ENCODE assay signal across 29 cellular contexts in the genomic region with DNA sequence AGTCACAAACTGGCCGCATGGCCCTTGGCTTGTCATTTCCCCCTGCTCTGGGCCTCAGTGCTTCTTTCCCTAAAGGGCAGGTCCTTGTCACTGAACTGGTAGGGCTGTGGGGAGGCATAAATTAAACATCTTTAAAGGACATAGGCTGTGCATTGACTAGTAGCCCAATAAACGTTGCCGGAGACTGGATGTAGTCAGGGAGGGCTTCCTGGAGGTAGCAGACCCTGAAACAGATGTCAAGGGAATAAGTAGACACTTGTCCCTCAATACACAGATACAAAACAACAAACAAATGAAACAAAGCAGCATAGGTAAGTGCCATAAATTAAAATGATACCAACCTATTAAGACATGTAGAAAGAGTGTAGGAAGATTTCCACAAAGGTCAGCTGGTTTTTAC.
"Had no signal": no experiment of that assay in that cellular context is flagged by ENCODE, and none has a peak within 500 bp of the region (broad histone marks: within the 10 kb centered on the region; RNA-seq: fewer than 3 reads in every experiment).

No MANE protein-coding gene starts in this region.

- H3K27me3 ChIP-seq: ascending aorta, dorsolateral prefrontal cortex, hepatocyte had no signal

- H3K9me3 ChIP-seq: ascending aorta, heart right ventricle had no signal

- H3K4me1 ChIP-seq: ascending aorta, heart right ventricle had no signal

- ATAC-seq: activated naive CD4-positive, alpha-beta T cell treated with anti-CD3 and anti-CD28 coated beads, Interleukin-2, amount 50 U/mL, for 72 hours; activated T-cell treated with anti-CD3 and anti-CD28 coated beads, Interleukin-2, amount 50 U/mL, for 72 hours; esophagus mucosa; heart right ventricle had no signal

- H3K4me3 ChIP-seq: ascending aorta, coronary artery, dorsolateral prefrontal cortex, heart right ventricle, hepatocyte had no signal

- H2AFZ ChIP-seq: hepatocyte had no signal

- H3K27ac Mint-ChIP-seq: activated CD4-positive, alpha-beta memory T cell treated with anti-CD3 and anti-CD28 coated beads, Interleukin-2, amount 10 ng/mL, durations not matched to agents 7 days and 5 days; activated CD4-positive, alpha-beta T cell treated with anti-CD3 and anti-CD28 coated beads, Interleukin-2, amount 10 ng/mL, durations not matched to agents 7 days and 5 days; activated naive CD4-positive, alpha-beta T cell treated with anti-CD3 and anti-CD28 coated beads, Interleukin-2, amount 10 ng/mL, durations not matched to agents 7 days and 5 days; activated naive CD4-positive, alpha-beta T cell treated with anti-CD3 and anti-CD28 coated beads, Interleukin-2, amount 50 U/mL, for 72 hours; activated naive CD8-positive, alpha-beta T cell treated with anti-CD3 and anti-CD28 coated beads, Interleukin-2, amount 10 ng/mL, durations not matched to agents 7 days and 5 days; activated T-cell treated with anti-CD3 and anti-CD28 coated beads, Interleukin-2, amount 50 U/mL, for 24 hours; activated T-cell treated with anti-CD3 and anti-CD28 coated beads, Interleukin-2, amount 50 U/mL, for 72 hours; dendritic cell treated with granulocyte-macrophage colony-stimulating factor and Interleukin-4, amounts not matched to agents 40 ng/mL and 50 ng/mL, for 4 days; endodermal cell had no signal

- H3K9me3 Mint-ChIP-seq: activated CD4-positive, alpha-beta memory T cell treated with anti-CD3 and anti-CD28 coated beads, Interleukin-2, amount 10 ng/mL, durations not matched to agents 7 days and 5 days; activated CD4-positive, alpha-beta T cell treated with anti-CD3 and anti-CD28 coated beads, Interleukin-2, amount 10 ng/mL, durations not matched to agents 7 days and 5 days; activated naive CD4-positive, alpha-beta T cell treated with anti-CD3 and anti-CD28 coated beads, Interleukin-2, amount 10 ng/mL, durations not matched to agents 7 days and 5 days; activated naive CD4-positive, alpha-beta T cell treated with anti-CD3 and anti-CD28 coated beads, Interleukin-2, amount 50 U/mL, for 72 hours; activated naive CD8-positive, alpha-beta T cell treated with anti-CD3 and anti-CD28 coated beads, Interleukin-2, amount 10 ng/mL, durations not matched to agents 7 days and 5 days; activated T-cell treated with anti-CD3 and anti-CD28 coated beads, Interleukin-2, amount 50 U/mL, for 24 hours; activated T-cell treated with anti-CD3 and anti-CD28 coated beads, Interleukin-2, amount 50 U/mL, for 72 hours; central memory CD8-positive, alpha-beta T cell; dendritic cell treated with granulocyte-macrophage colony-stimulating factor and Interleukin-4, amounts not matched to agents 40 ng/mL and 50 ng/mL, for 4 days; endodermal cell had no signal

- H3K4me2 ChIP-seq: hepatocyte had no signal

- H3K4me3 Mint-ChIP-seq: activated CD4-positive, alpha-beta memory T cell treated with anti-CD3 and anti-CD28 coated beads, Interleukin-2, amount 10 ng/mL, durations not matched to agents 7 days and 5 days; activated CD4-positive, alpha-beta T cell treated with anti-CD3 and anti-CD28 coated beads, Interleukin-2, amount 10 ng/mL, durations not matched to agents 7 days and 5 days; activated naive CD4-positive, alpha-beta T cell treated with anti-CD3 and anti-CD28 coated beads, Interleukin-2, amount 10 ng/mL, durations not matched to agents 7 days and 5 days; activated naive CD8-positive, alpha-beta T cell treated with anti-CD3 and anti-CD28 coated beads, Interleukin-2, amount 10 ng/mL, durations not matched to agents 7 days and 5 days; activated T-cell treated with anti-CD3 and anti-CD28 coated beads, Interleukin-2, amount 50 U/mL, for 24 hours; activated T-cell treated with anti-CD3 and anti-CD28 coated beads, Interleukin-2, amount 50 U/mL, for 72 hours; central memory CD8-positive, alpha-beta T cell; dendritic cell treated with granulocyte-macrophage colony-stimulating factor and Interleukin-4, amounts not matched to agents 40 ng/mL and 50 ng/mL, for 4 days; endodermal cell had no signal

- H3K27ac ChIP-seq: ascending aorta, brain microvascular endothelial cell, coronary artery, dorsolateral prefrontal cortex, heart right ventricle, hepatocyte had no signal

- H3K79me2 ChIP-seq: hepatocyte had no signal

- H3K36me3 ChIP-seq: ascending aorta, brain microvascular endothelial cell, heart right ventricle had no signal

- H3K36me3 Mint-ChIP-seq: activated naive CD4-positive, alpha-beta T cell treated with anti-CD3 and anti-CD28 coated beads, Interleukin-2, amount 10 ng/mL, durations not matched to agents 7 days and 5 days; activated naive CD4-positive, alpha-beta T cell treated with anti-CD3 and anti-CD28 coated beads, Interleukin-2, amount 50 U/mL, for 72 hours; activated naive CD8-positive, alpha-beta T cell treated with anti-CD3 and anti-CD28 coated beads, Interleukin-2, amount 10 ng/mL, durations not matched to agents 7 days and 5 days had no signal

- DNase-seq: activated CD4-positive, alpha-beta memory T cell treated with anti-CD3 and anti-CD28 coated beads, Interleukin-2, amount 10 ng/mL, durations not matched to agents 7 days and 5 days; activated CD4-positive, alpha-beta T cell treated with anti-CD3 and anti-CD28 coated beads for 1 hour; activated CD4-positive, alpha-beta T cell treated with anti-CD3 and anti-CD28 coated beads for 4 hours; activated CD4-positive, alpha-beta T cell treated with anti-CD3 and anti-CD28 coated beads, Interleukin-2, amount 10 ng/mL, durations not matched to agents 7 days and 5 days; activated CD4-positive, alpha-beta T cell treated with anti-CD3 and anti-CD28 coated beads, Interleukin-2, amount 50 U/mL, for 4 hours; activated CD8-positive, alpha-beta memory T cell treated with anti-CD3 and anti-CD28 coated beads, Interleukin-2, amount 50 U/mL, for 48 hours; activated gamma-delta T cell; activated naive CD4-positive, alpha-beta T cell; activated naive CD4-positive, alpha-beta T cell treated with anti-CD3 and anti-CD28 coated beads, Interleukin-2, amount 10 ng/mL, durations not matched to agents 7 days and 5 days; activated naive CD8-positive, alpha-beta T cell treated with anti-CD3 and anti-CD28 coated beads, Interleukin-2, amount 10 ng/mL, durations not matched to agents 7 days and 5 days; activated T-cell treated with anti-CD3 and anti-CD28 coated beads for 4 hours; activated T-cell treated with anti-CD3 and anti-CD28 coated beads, Interleukin-2, amount 50 U/mL, for 24 hours; activated T-cell treated with anti-CD3 and anti-CD28 coated beads, Interleukin-2, amount 50 U/mL, for 72 hours; effector memory CD4-positive, alpha-beta T cell; endodermal cell; foreskin fibroblast; heart right ventricle; T-helper 2 cell had no signal

- FAIRE-seq: bronchial epithelial cell, frontal cortex had no signal

- H3K4me1 Mint-ChIP-seq: activated naive CD4-positive, alpha-beta T cell treated with anti-CD3 and anti-CD28 coated beads, Interleukin-2, amount 10 ng/mL, durations not matched to agents 7 days and 5 days; endodermal cell had no signal
